29 cellular contexts compared by ENCODE assay signal in genomic region chr2:3039188-3040065, GRCh38.
"Had no signal": no experiment of that assay in that cellular context is flagged by ENCODE, and none has a peak within 500 bp of the region (broad histone marks: within the 10 kb centered on the region; RNA-seq: fewer than 3 reads in every experiment).

No MANE protein-coding gene starts in this region.

- H3K27ac Mint-ChIP-seq: activated CD8-positive, alpha-beta memory T cell treated with anti-CD3 and anti-CD28 coated beads, Interleukin-2, amount 10 ng/mL, durations not matched to agents 7 days and 5 days; activated CD8-positive, alpha-beta T cell treated with anti-CD3 and anti-CD28 coated beads for 36 hours; effector memory CD8-positive, alpha-beta T cell; mesothelial cell of epicardium; stimulated activated effector memory CD8-positive, alpha-beta T cell treated with anti-CD3 and anti-CD28 coated beads, Interleukin-12 subunit alpha, Interleukin-12 subunit beta, amount 100 ng/mL, for 72 hours had no signal

- H3K27me3 Mint-ChIP-seq: activated CD8-positive, alpha-beta memory T cell treated with anti-CD3 and anti-CD28 coated beads, Interleukin-2, amount 10 ng/mL, durations not matched to agents 7 days and 5 days had no signal

- H3K27ac ChIP-seq: breast epithelium, left ventricle myocardium inferior, pancreas, prostate gland, SJCRH30, skin epidermis, stomach, thyroid gland, upper lobe of left lung had no signal

- FAIRE-seq: colon, pancreas had no signal

- H3K4me1 Mint-ChIP-seq: activated CD8-positive, alpha-beta memory T cell treated with anti-CD3 and anti-CD28 coated beads, Interleukin-2, amount 10 ng/mL, durations not matched to agents 7 days and 5 days; central memory CD8-positive, alpha-beta T cell; stimulated activated effector memory CD8-positive, alpha-beta T cell treated with anti-CD3 and anti-CD28 coated beads, Interleukin-12 subunit alpha, Interleukin-12 subunit beta, amount 100 ng/mL, for 72 hours had no signal

- H3K36me3 ChIP-seq: breast epithelium, left ventricle myocardium inferior, pancreas, prostate gland, SJCRH30, stomach, thyroid gland, upper lobe of left lung had no signal

- H3K9me3 ChIP-seq: breast epithelium, left ventricle myocardium inferior, pancreas, prostate gland, SJCRH30, stomach, thyroid gland, upper lobe of left lung had no signal

- ATAC-seq: activated CD8-positive, alpha-beta memory T cell treated with anti-CD3 and anti-CD28 coated beads, Interleukin-2, amount 10 ng/mL, durations not matched to agents 7 days and 5 days; activated CD8-positive, alpha-beta T cell treated with anti-CD3 and anti-CD28 coated beads for 36 hours; activated naive CD4-positive, alpha-beta T cell treated with anti-CD3 and anti-CD28 coated beads, Interleukin-2, amount 50 U/mL, for 72 hours; effector memory CD8-positive, alpha-beta T cell; naive thymus-derived CD8-positive, alpha-beta T cell; pancreas; sciatic nerve; SK-N-SH treated with all-trans-retinoic acid at 6 μM for 48 hours; stimulated activated effector memory CD8-positive, alpha-beta T cell treated with anti-CD3 and anti-CD28 coated beads, Interleukin-12 subunit alpha, Interleukin-12 subunit beta, amount 100 ng/mL, for 72 hours had no signal

- DNase-seq: activated CD4-positive, alpha-beta T cell treated with anti-CD3 and anti-CD28 coated beads, Interleukin-2, amount 50 U/mL, for 1 hour; activated CD4-positive, CD25-positive, alpha-beta regulatory T cell treated with anti-CD3 and anti-CD28 coated beads, Interleukin-2, amount 50 U/mL, for 72 hours; activated CD8-positive, alpha-beta memory T cell treated with anti-CD3 and anti-CD28 coated beads, Interleukin-2, amount 10 ng/mL, durations not matched to agents 7 days and 5 days; activated CD8-positive, alpha-beta T cell treated with anti-CD3 and anti-CD28 coated beads for 36 hours; activated naive CD4-positive, alpha-beta T cell; effector memory CD8-positive, alpha-beta T cell; erythroblast; left ventricle myocardium inferior; mammary epithelial cell; naive thymus-derived CD8-positive, alpha-beta T cell; pancreas; retina; SJCRH30; stimulated activated CD4-positive, alpha-beta T cell treated with anti-CD3 and anti-CD28 coated beads, Interleukin-12 subunit alpha, Interleukin-12 subunit beta, amount 100 ng/mL, for 4 hours; stimulated activated CD4-positive, alpha-beta T cell treated with anti-CD3 and anti-CD28 coated beads, Interleukin-4, amount 100 ng/mL, for 1 hour; stomach; T-helper 2 cell; thyroid gland; upper lobe of left lung had no signal

- H3K36me3 Mint-ChIP-seq: activated CD8-positive, alpha-beta memory T cell treated with anti-CD3 and anti-CD28 coated beads, Interleukin-2, amount 10 ng/mL, durations not matched to agents 7 days and 5 days; activated naive CD4-positive, alpha-beta T cell treated with anti-CD3 and anti-CD28 coated beads, Interleukin-2, amount 50 U/mL, for 72 hours; mesothelial cell of epicardium; naive thymus-derived CD8-positive, alpha-beta T cell; stimulated activated effector memory CD8-positive, alpha-beta T cell treated with anti-CD3 and anti-CD28 coated beads, Interleukin-12 subunit alpha, Interleukin-12 subunit beta, amount 100 ng/mL, for 72 hours had no signal

- H3K4me3 Mint-ChIP-seq: activated CD8-positive, alpha-beta memory T cell treated with anti-CD3 and anti-CD28 coated beads, Interleukin-2, amount 10 ng/mL, durations not matched to agents 7 days and 5 days; activated CD8-positive, alpha-beta T cell treated with anti-CD3 and anti-CD28 coated beads for 36 hours; central memory CD8-positive, alpha-beta T cell; effector memory CD8-positive, alpha-beta T cell; mesothelial cell of epicardium; naive thymus-derived CD8-positive, alpha-beta T cell; stimulated activated effector memory CD8-positive, alpha-beta T cell treated with anti-CD3 and anti-CD28 coated beads, Interleukin-12 subunit alpha, Interleukin-12 subunit beta, amount 100 ng/mL, for 72 hours had no signal

- H3K4me3 ChIP-seq: breast epithelium, left ventricle myocardium inferior, pancreas, prostate gland, SJCRH30, skin epidermis, stomach, thyroid gland, upper lobe of left lung had no signal

- H3K4me1 ChIP-seq: breast epithelium, prostate gland, thyroid gland, upper lobe of left lung had no signal

- H3K9me3 Mint-ChIP-seq: activated CD8-positive, alpha-beta T cell treated with anti-CD3 and anti-CD28 coated beads for 36 hours; activated naive CD4-positive, alpha-beta T cell treated with anti-CD3 and anti-CD28 coated beads, Interleukin-2, amount 50 U/mL, for 72 hours; central memory CD8-positive, alpha-beta T cell; effector memory CD8-positive, alpha-beta T cell; stimulated activated effector memory CD8-positive, alpha-beta T cell treated with anti-CD3 and anti-CD28 coated beads, Interleukin-12 subunit alpha, Interleukin-12 subunit beta, amount 100 ng/mL, for 72 hours had no signal
